In the genomic region with DNA sequence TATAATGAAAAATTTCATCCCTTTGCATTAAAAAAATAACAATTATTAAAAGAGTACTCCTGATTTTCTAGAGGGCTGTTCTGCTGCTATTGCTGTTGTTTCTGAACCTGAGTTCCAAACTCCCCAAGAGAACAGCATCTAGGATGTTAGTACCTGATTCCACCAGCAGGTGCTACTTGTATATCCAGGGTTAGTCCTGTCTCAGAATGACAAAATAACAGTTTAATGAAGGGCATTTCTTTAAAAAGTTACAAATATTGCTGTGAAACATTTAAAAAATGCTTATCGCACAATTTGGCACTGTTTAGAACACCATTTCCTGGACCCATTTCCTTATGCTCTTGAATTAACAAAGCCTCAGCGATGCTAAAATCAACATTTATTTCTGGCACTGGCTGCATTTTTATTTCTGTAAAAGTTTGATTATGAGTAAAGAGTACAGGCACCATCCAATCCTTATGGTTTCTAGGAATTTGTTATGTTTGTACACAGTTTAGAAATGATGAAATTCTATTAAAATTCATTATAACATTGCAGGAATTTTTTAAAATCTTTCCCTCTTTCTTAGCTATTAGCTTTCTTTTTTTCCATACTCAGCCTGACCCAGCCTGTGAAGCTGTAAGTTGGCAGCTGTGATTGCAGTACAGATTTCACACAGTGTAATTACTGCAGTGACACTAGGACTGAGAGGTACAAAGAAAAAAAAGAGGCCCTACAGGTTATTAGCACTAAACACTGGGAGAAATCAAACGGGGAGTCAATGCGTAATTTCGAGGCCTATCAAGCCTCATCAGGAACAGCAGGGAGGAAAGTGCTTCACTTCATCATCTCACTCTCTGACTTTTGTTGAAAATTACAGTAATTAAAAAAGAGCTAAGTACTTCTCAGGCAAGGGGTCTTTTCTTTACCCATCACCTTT, we compare ENCODE assay signal across 8 cellular contexts.
DNase-seq lines count a peak whose midpoint lies in the region; ATAC-seq, FAIRE-seq and TF ChIP-seq lines count a peak whose summit lies in the region.

No MANE protein-coding gene starts in this region.

- no TSS peak for BruUV-seq in PC-9 (replicated peaks; lab: Mats Ljungman, UMichigan)

- H3K27ac ChIP-seq in PC-9 (no peak overlapping the region), kidney (ENCODE audit: low read depth in 2 of 2, low read length in 2 of 2) (no peak overlapping the region)

- POLR2A ChIA-PET in PC-9 (lab: Charles Lee; ENCODE audit: unreplicated experiment): no interaction called here

- peak; percentile 83 for ATAC-seq in HG03354 (IDR thresholded peaks at IDR 0.05; ENCODE audit: poor library complexity, severe bottlenecking, unreplicated experiment)
- no peak for ATAC-seq in GM19397 (IDR thresholded peaks at IDR 0.05; ENCODE audit: unreplicated experiment)
- ATAC-seq in activated naive CD4-positive, alpha-beta T cell treated with anti-CD3 and anti-CD28 coated beads, Interleukin-2, amount 50 U/mL, for 72 hours: no peak

- H3K79me2 ChIP-seq in PC-9 (ENCODE audit: low read depth): no peaks in the 10 kb centered on the region

- no peaks in the 10 kb centered on the region for H4K20me1 ChIP-seq in PC-9 (ENCODE audit: insufficient read depth)

- H3K4me3 ChIP-seq in GM12864 (ENCODE audit: low read depth, low read length) (no peak overlapping the region), PC-9 (no peak overlapping the region), kidney (ENCODE audit: low read length in 2 of 2) (no peak overlapping the region)

- FAIRE-seq in kidney (lab: Jason Lieb, UNC): no peak

- DNase-seq in GM12864 (ENCODE audit: low read depth) (no peak), PC-9 (no peak), kidney (no peak), activated gamma-delta T cell (lab: John Stamatoyannopoulos, UW) (no peak)
- DNase-seq in activated naive CD4-positive, alpha-beta T cell (lab: John Stamatoyannopoulos, UW): no peak
- DNase-seq in activated naive CD4-positive, alpha-beta T cell treated with anti-CD3 and anti-CD28 coated beads, Interleukin-2, amount 50 U/mL, for 72 hours (ENCODE audit: low spot score in 2 of 2): no peak

- no peaks in the 10 kb centered on the region for H3K9me2 ChIP-seq in PC-9 (ENCODE audit: insufficient read depth)

- H3K4me1 ChIP-seq in PC-9 (replicated peaks; ENCODE audit: insufficient read depth) (no peaks in the 10 kb centered on the region), kidney (ENCODE audit: control insufficient read depth in 1 of 2, insufficient read depth in 1 of 2, low read depth in 1 of 2, low read length in 2 of 2) (no peaks in the 10 kb centered on the region)

- CTCF ChIA-PET in PC-9 (lab: Charles Lee): no interaction called here

- no peaks in the 10 kb centered on the region for H3F3A ChIP-seq in PC-9 (ENCODE audit: insufficient read depth, low read depth)

- H3K9me3 Mint-ChIP-seq in activated naive CD4-positive, alpha-beta T cell treated with anti-CD3 and anti-CD28 coated beads, Interleukin-2, amount 50 U/mL, for 72 hours: no peaks in the 10 kb centered on the region

- TF ChIP-seq CTCF in GM12864 (IDR thresholded peaks at IDR 0.05; ENCODE audit: low read depth, low read length, missing control alignments): peak; percentile 48
- TF ChIP-seq CTCF in PC-9 (conservative IDR thresholded peaks at IDR 0.05): peak; percentile 56; the same call in 1 of the 2 replicates
- peak; percentile 5 for TF ChIP-seq CTCF in kidney (IDR thresholded peaks at IDR 0.05; ENCODE audit: borderline replicate concordance, extremely low read depth, insufficient read depth)

- H3K36me3 ChIP-seq in PC-9 (ENCODE audit: low read depth) (no peaks in the 10 kb centered on the region), kidney (ENCODE audit: control insufficient read depth in 1 of 2, insufficient read depth in 2 of 2, low read length in 2 of 2) (no peaks in the 10 kb centered on the region)

- H3K27me3 ChIP-seq in PC-9 (ENCODE audit: insufficient read depth, low read depth): no peaks in the 10 kb centered on the region

- no peaks in the 10 kb centered on the region for H3K9me3 ChIP-seq in PC-9 (ENCODE audit: insufficient read depth, low read depth)
- no peaks in the 10 kb centered on the region for H3K9me3 ChIP-seq in kidney (ENCODE audit: control insufficient read depth in 1 of 2, low read length in 2 of 2)

- no peaks in the 10 kb centered on the region for H3K36me3 Mint-ChIP-seq in activated naive CD4-positive, alpha-beta T cell treated with anti-CD3 and anti-CD28 coated beads, Interleukin-2, amount 50 U/mL, for 72 hours

- H3K4me2 ChIP-seq in PC-9: no peak overlapping the region

- H2AFZ ChIP-seq in PC-9: no peak overlapping the region

- no peak overlapping the region for H3K27ac Mint-ChIP-seq in activated naive CD4-positive, alpha-beta T cell treated with anti-CD3 and anti-CD28 coated beads, Interleukin-2, amount 50 U/mL, for 72 hours

- intact Hi-C loops in PC-9 (cut with micrococcal nuclease; ENCODE audit: unreplicated experiment): no loop called here
- intact Hi-C loops in kidney (cut with DNase I): no loop called here

- no peak overlapping the region for H3K9ac ChIP-seq in kidney (ENCODE audit: low read length in 2 of 2)

Comparison
In these comparisons a context has a peak if more than half of its experiments do, and no peak if none do; other contexts are left out.
1. CTCF ChIP-seq: peak in every context shown above with its lines; median percentile 56 in PC-9; 48 in GM12864; 5 in kidney.